6 cellular contexts compared by ENCODE assay signal in genomic region chr5:116827078-116827477, GRCh38.
"Had no signal": no experiment of that assay in that cellular context is flagged by ENCODE, and none has a peak within 500 bp of the region (broad histone marks: within the 10 kb centered on the region; RNA-seq: fewer than 3 reads in every experiment).

No MANE protein-coding gene starts in this region.

- DNase-seq: GOT3, H9, HCEC 1CT, KBM-7 had no signal

- FAIRE-seq: H54, HTR-8/SVneo had no signal
